8 cellular contexts compared by ENCODE assay signal in the genomic region with DNA sequence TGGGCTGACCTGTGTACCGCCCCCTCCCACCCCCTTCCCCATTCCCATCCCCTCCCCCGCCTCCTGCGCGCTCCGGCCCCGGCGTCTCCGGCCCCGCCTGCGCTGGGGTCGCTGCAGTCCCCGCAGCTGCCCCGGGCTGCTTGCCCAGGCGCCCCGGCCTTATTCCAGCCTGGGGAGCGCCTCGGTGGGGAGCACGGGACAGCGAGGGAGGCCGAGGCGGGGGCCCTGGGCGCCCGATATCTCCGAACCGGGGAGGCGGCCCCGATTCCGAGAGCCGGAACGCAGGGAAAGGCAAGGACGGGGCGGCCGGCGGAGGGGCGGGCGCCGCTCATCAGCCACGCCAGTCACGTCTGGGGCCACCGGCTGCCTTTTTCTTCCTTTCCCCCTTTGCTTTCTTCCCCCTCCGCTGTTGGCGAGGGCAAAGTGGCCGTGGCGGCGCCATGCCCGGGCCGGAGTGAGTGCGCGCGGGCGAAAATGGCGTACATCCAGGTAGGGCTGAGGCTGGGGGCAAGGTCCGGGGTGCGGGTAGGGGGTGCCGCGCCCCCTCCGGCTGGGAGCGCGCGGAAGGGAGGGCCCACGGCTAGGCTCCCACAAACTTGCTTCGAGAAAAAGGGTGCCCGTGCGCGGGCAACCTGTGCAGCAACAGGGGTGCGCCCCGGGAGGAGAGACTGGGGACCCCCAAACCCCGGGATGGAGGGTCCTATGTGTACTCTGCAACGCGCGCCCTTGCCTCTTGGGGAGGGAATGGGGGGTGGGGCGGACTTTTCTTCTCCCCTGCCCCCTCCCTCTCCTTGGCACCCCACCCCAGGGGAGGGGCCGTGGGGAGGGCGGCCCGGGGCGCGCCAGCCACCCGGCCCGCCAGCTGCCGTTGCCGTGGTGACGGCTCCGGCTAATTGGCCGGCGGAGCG. TPM values are rescaled to one million over a fixed set of nuclear protein-coding genes. Genes with fewer than 3 reads are reported as not detected.
DNase-seq lines count a peak whose midpoint lies in the region; TF ChIP-seq lines count a peak whose summit lies in the region.

A gene with protein sequence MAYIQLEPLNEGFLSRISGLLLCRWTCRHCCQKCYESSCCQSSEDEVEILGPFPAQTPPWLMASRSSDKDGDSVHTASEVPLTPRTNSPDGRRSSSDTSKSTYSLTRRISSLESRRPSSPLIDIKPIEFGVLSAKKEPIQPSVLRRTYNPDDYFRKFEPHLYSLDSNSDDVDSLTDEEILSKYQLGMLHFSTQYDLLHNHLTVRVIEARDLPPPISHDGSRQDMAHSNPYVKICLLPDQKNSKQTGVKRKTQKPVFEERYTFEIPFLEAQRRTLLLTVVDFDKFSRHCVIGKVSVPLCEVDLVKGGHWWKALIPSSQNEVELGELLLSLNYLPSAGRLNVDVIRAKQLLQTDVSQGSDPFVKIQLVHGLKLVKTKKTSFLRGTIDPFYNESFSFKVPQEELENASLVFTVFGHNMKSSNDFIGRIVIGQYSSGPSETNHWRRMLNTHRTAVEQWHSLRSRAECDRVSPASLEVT (plus strand): TSS at position 68 of the 908 bp plus-strand sequence. CDS start 407 bp downstream, at position 475.

- 2% methylated on average over 86 of the region's 86 CpGs for WGBS in thymus

- no peak within 1 kb of the TSS for H3K27ac ChIP-seq in thymus (ENCODE audit: low read depth)

- no peaks in the 10 kb centered on the region for H3K36me3 Mint-ChIP-seq in brain

- H3K9me3 Mint-ChIP-seq in brain: peaks cover 0 to 10% (median under 1%) of the 10 kb centered on the region in 5 experiments

- no peaks in the 10 kb centered on the region for H3K36me3 ChIP-seq in thymus (ENCODE audit: control insufficient read depth, insufficient read depth)

- no peak for TF ChIP-seq CTCF in brain (conservative IDR thresholded peaks at IDR 0.05)

- H3K4me3 Mint-ChIP-seq in brain: peak within 1 kb of the TSS; percentile 78 to 89 (median 82)

- no peaks in the 10 kb centered on the region for H3K9me3 ChIP-seq in thymus (ENCODE audit: control insufficient read depth)

- H3K27me3 Mint-ChIP-seq in brain: peaks cover 5% of the 10 kb centered on the region

- peak within 1 kb of the TSS; percentile 18 for H3K4me3 ChIP-seq in thymus (ENCODE audit: low read length)

- peak; percentile 91 for DNase-seq in DMS53 (lab: John Stamatoyannopoulos, UW)
- peak; percentile 23 for DNase-seq in NCI-H1436 treated with DMSO at 0.1 percent for 48 hours (lab: John Stamatoyannopoulos, UW)
- peak; percentile 71 for DNase-seq in left kidney (ENCODE audit: low read depth, low spot score)
- no peak for DNase-seq in NCI-H526 treated with DMSO at 0.1 percent for 48 hours (lab: John Stamatoyannopoulos, UW)
- DNase-seq in cerebellar cortex (ENCODE audit: low spot score): no peak
- no peak for DNase-seq in T-helper 9 cell

- H3K27ac Mint-ChIP-seq in brain: no peak within 1 kb of the TSS

- H3K4me1 ChIP-seq in thymus (ENCODE audit: control insufficient read depth, insufficient read depth, low read length): no peaks in the 10 kb centered on the region

- H3K27me3 ChIP-seq in thymus (ENCODE audit: control insufficient read depth, insufficient read depth): peaks cover 35% of the 10 kb centered on the region

- peaks cover 14% of the 10 kb centered on the region for H3K4me1 Mint-ChIP-seq in brain

RNA-seq across cellular contexts. Expression of the gene that starts here (rescaled TPM):
- polyA plus RNA-seq in brain (ENCODE audit: insufficient read depth, low read depth, low replicate concordance) (8.2 TPM), thymus (0.52 TPM)

Comparison
In these comparisons a context has a peak if more than half of its experiments do, and no peak if none do; other contexts are left out.
1. DNase-seq: peak in DMS53 (single experiment), NCI-H1436 treated with DMSO at 0.1 percent for 48 hours (single experiment) and left kidney (single experiment); none in NCI-H526 treated with DMSO at 0.1 percent for 48 hours (single experiment), cerebellar cortex (single experiment) and T-helper 9 cell (single experiment).